ENCODE assay signal across 1 cellular context in the genomic region with DNA sequence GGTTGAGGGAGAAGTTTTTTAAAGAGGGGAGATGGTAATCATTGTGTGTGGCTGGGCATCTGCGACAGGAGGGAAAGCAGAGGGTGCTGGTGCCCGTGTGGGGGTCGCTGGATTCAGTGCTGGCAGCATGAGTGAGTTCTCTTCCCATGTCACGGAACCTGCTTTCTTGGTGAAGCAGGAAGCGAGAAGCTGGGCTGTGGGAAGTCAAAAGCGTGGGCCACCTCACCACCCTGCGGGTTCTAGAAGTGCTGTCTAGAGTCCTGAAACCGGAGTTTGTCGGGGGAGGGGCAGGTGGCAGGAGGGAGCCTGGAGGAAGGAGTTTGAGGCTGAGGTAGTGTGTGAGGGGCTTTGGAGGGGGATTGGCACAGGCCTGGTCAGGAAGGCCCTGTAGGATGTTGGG.
TF ChIP-seq lines count a peak whose summit lies in the region.

No MANE protein-coding gene starts in this region.

TF ChIP-seq in HepG2, 621 proteins besides CTCF, POLR2A, EP300 and RAD21:
- TF ChIP-seq SMAD1 (CRISPR knock-in tag; IDR thresholded peaks at IDR 0.05; ENCODE audit: borderline replicate concordance, low read depth) = no peak
- TF ChIP-seq, protein P1, sequence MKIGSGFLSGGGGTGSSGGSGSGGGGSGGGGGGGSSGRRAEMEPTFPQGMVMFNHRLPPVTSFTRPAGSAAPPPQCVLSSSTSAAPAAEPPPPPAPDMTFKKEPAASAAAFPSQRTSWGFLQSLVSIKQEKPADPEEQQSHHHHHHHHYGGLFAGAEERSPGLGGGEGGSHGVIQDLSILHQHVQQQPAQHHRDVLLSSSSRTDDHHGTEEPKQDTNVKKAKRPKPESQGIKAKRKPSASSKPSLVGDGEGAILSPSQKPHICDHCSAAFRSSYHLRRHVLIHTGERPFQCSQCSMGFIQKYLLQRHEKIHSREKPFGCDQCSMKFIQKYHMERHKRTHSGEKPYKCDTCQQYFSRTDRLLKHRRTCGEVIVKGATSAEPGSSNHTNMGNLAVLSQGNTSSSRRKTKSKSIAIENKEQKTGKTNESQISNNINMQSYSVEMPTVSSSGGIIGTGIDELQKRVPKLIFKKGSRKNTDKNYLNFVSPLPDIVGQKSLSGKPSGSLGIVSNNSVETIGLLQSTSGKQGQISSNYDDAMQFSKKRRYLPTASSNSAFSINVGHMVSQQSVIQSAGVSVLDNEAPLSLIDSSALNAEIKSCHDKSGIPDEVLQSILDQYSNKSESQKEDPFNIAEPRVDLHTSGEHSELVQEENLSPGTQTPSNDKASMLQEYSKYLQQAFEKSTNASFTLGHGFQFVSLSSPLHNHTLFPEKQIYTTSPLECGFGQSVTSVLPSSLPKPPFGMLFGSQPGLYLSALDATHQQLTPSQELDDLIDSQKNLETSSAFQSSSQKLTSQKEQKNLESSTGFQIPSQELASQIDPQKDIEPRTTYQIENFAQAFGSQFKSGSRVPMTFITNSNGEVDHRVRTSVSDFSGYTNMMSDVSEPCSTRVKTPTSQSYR (CRISPR knock-in tag; IDR thresholded peaks at IDR 0.05; ENCODE audit: borderline replicate concordance) = 0 out of 2 replicates have a peak, but pooled peaks have one; percentile 18
